ENCODE assay signal across 11 cellular contexts in genomic region chr12:47754126-47754525, GRCh38. TPM values are rescaled to one million over a fixed set of nuclear protein-coding genes. Genes with fewer than 3 reads are reported as not detected.
DNase-seq lines count a peak whose midpoint lies in the region; ATAC-seq and TF ChIP-seq lines count a peak whose summit lies in the region.
"Had no signal": no experiment of that assay in that cellular context is flagged by ENCODE, and none has a peak within 500 bp of the region (broad histone marks: within the 10 kb centered on the region; RNA-seq: fewer than 3 reads in every experiment).

No MANE protein-coding gene starts in this region.

- peaks cover 36% of the 10 kb centered on the region for H3K4me1 ChIP-seq in ACC112 (ENCODE audit: control insufficient read depth, insufficient read depth, low read length, unreplicated experiment)
- peaks cover 0 to 33% (median 20%) of the 10 kb centered on the region in 4 donors for H3K4me1 ChIP-seq in sigmoid colon

- no peak overlapping the region for H2AFZ ChIP-seq in ACC112 (ENCODE audit: low read length, unreplicated experiment)

- no peak for TF ChIP-seq EP300 in sigmoid colon (IDR thresholded peaks at IDR 0.05)

- peak overlapping the region; percentile 88 for H3K27ac Mint-ChIP-seq in endothelial cell (ENCODE audit: unreplicated experiment)
- no peak overlapping the region for H3K27ac Mint-ChIP-seq in stimulated activated naive B cell treated with anti-CD40 and anti-IgM and Interleukin-4, amounts not matched to agents 10 μg/mL and 1 μg/mL and 100 μg/mL, for 72 hours
- H3K27ac Mint-ChIP-seq: activated T-cell treated with anti-CD3 and anti-CD28 coated beads, Interleukin-2, amount 50 U/mL, for 72 hours had no signal

- no peak for TF ChIP-seq POLR2A in sigmoid colon (IDR thresholded peaks at IDR 0.05)

- TF ChIP-seq CTCF in endothelial cell (IDR thresholded peaks at IDR 0.05; ENCODE audit: unreplicated experiment) (no peak), sigmoid colon (IDR thresholded peaks at IDR 0.05) (no peak), GM13976 (IDR thresholded peaks at IDR 0.05; ENCODE audit: borderline replicate concordance, control extremely low read depth, extremely low read depth, insufficient read depth, missing control alignments) (no peak)

- DNase-seq in NCI-H226 (peak; percentile 94), endothelial cell (ENCODE audit: low spot score) (no peak), sigmoid colon (no peak), SKM-1 treated with dmso at 0.1 percent for 144 hours (lab: John Stamatoyannopoulos, UW; ENCODE audit: unreplicated experiment) (no peak), glomerular visceral epithelial cell (ENCODE audit: extremely low spot score) (no peak), GM13976 (ENCODE audit: low spot score) (no peak)
- DNase-seq in stimulated activated naive B cell treated with anti-CD40 and anti-IgM and Interleukin-4, amounts not matched to agents 10 μg/mL and 1 μg/mL and 100 μg/mL, for 72 hours, result no peak
- DNase-seq: activated T-cell treated with anti-CD3 and anti-CD28 coated beads, Interleukin-2, amount 50 U/mL, for 72 hours; stimulated activated naive CD4-positive, alpha-beta T cell had no signal

- no peaks in the 10 kb centered on the region for H3K9me3 Mint-ChIP-seq in endothelial cell (ENCODE audit: unreplicated experiment)
- no peaks in the 10 kb centered on the region for H3K9me3 Mint-ChIP-seq in stimulated activated naive B cell treated with anti-CD40 and anti-IgM and Interleukin-4, amounts not matched to agents 10 μg/mL and 1 μg/mL and 100 μg/mL, for 72 hours
- H3K9me3 Mint-ChIP-seq: activated T-cell treated with anti-CD3 and anti-CD28 coated beads, Interleukin-2, amount 50 U/mL, for 72 hours had no signal

- H3K27ac ChIP-seq in ACC112 (ENCODE audit: low read depth, low read length) (peak overlapping the region; percentile 58), sigmoid colon (peak overlapping the region; percentile 39 to 55 (median 51))

- 84 to 91% methylated on average over 4 of the region's 4 CpGs for WGBS in sigmoid colon, 2 donors

- no peak for ATAC-seq in stimulated activated naive B cell treated with anti-CD40 and anti-IgM and Interleukin-4, amounts not matched to agents 10 μg/mL and 1 μg/mL and 100 μg/mL, for 72 hours (replicated peaks)
- ATAC-seq: activated T-cell treated with anti-CD3 and anti-CD28 coated beads, Interleukin-2, amount 50 U/mL, for 72 hours had no signal

- peaks cover 32% of the 10 kb centered on the region for H3K36me3 Mint-ChIP-seq in endothelial cell (ENCODE audit: low read depth, unreplicated experiment)
- H3K36me3 Mint-ChIP-seq in stimulated activated naive B cell treated with anti-CD40 and anti-IgM and Interleukin-4, amounts not matched to agents 10 μg/mL and 1 μg/mL and 100 μg/mL, for 72 hours, result peaks cover 4 to 5% of the 10 kb centered on the region in 2 donors

- H3K4me3 ChIP-seq in ACC112 (ENCODE audit: low read depth, low read length) (peak overlapping the region; percentile 35; the same call in 1 of the 2 replicates), sigmoid colon (no peak overlapping the region)

- H3K79me2 ChIP-seq in ACC112 (ENCODE audit: control insufficient read depth, insufficient read depth, low read length, unreplicated experiment), result no peaks in the 10 kb centered on the region

- peaks cover 54% of the 10 kb centered on the region for H3K4me1 Mint-ChIP-seq in endothelial cell (ENCODE audit: unreplicated experiment)
- H3K4me1 Mint-ChIP-seq in stimulated activated naive B cell treated with anti-CD40 and anti-IgM and Interleukin-4, amounts not matched to agents 10 μg/mL and 1 μg/mL and 100 μg/mL, for 72 hours, result peaks cover 56 to 74% of the 10 kb centered on the region in 2 donors

- H3K27me3 ChIP-seq in ACC112 (ENCODE audit: insufficient read depth, low read length), result no peaks in the 10 kb centered on the region
- H3K27me3 ChIP-seq in sigmoid colon, result no peaks in the 10 kb centered on the region

- in situ Hi-C loops in GM13976 (cut with MboI; ENCODE audit: low sequenced_read_pairs, unreplicated experiment), result no loop called here

- no peak overlapping the region for H3K4me3 Mint-ChIP-seq in endothelial cell (ENCODE audit: unreplicated experiment)
- H3K4me3 Mint-ChIP-seq in stimulated activated naive B cell treated with anti-CD40 and anti-IgM and Interleukin-4, amounts not matched to agents 10 μg/mL and 1 μg/mL and 100 μg/mL, for 72 hours, result no peak overlapping the region
- H3K4me3 Mint-ChIP-seq: activated T-cell treated with anti-CD3 and anti-CD28 coated beads, Interleukin-2, amount 50 U/mL, for 72 hours had no signal

- H3K27me3 Mint-ChIP-seq in endothelial cell (ENCODE audit: unreplicated experiment), result peaks cover 22% of the 10 kb centered on the region
- no peaks in the 10 kb centered on the region for H3K27me3 Mint-ChIP-seq in stimulated activated naive B cell treated with anti-CD40 and anti-IgM and Interleukin-4, amounts not matched to agents 10 μg/mL and 1 μg/mL and 100 μg/mL, for 72 hours

- intact Hi-C loops in sigmoid colon (cut with DNase I), result no loop called here

- H3K9me3 ChIP-seq in sigmoid colon, result no peaks in the 10 kb centered on the region

- H3K36me3 ChIP-seq in ACC112 (ENCODE audit: insufficient read depth, low read length) (no peaks in the 10 kb centered on the region), sigmoid colon (no peaks in the 10 kb centered on the region)

RNA-seq across cellular contexts. Expression of gene RAPGEF3, which starts 4.6 kb away (rescaled TPM):
- total RNA-seq in endothelial cell (ENCODE audit: unreplicated experiment) (81.5 TPM), sigmoid colon (10 to 100 TPM; 13.8 to 36.8 (median 14.6) TPM)
- 10 to 100 TPM in 1 of 3 donors, 1 to 10 TPM in 2; 3.9 to 16.2 (median 4.2) TPM for polyA plus RNA-seq in sigmoid colon

RNA-seq across cellular contexts. Expression of gene SLC48A1, which starts 18.9 kb away (rescaled TPM):
- total RNA-seq in endothelial cell (ENCODE audit: unreplicated experiment) (65.5 TPM), sigmoid colon (10 to 100 TPM; 30.3 to 46.6 (median 32.2) TPM)
- 10 to 100 TPM in 2 of 3 donors, 1 to 10 TPM in 1; 6.9 to 14.2 (median 12.0) TPM for polyA plus RNA-seq in sigmoid colon

RNA-seq across cellular contexts. Expression of gene ENDOU, which starts 28.8 kb away (rescaled TPM):
- 1.6 TPM for total RNA-seq in endothelial cell (ENCODE audit: unreplicated experiment)
- total RNA-seq in sigmoid colon, result 1 to 10 TPM in 1 of 4 donors, under 1 TPM in 2, not detected in 1; 0.36 to 1.6 (median 0.49) TPM
- polyA plus RNA-seq in sigmoid colon, result under 1 TPM in 1 of 3 donors, not detected in 2; 0.25 TPM
- total RNA-seq: mucosa of gallbladder had no signal

RNA-seq across cellular contexts. Expression of gene RPAP3, which starts 48.3 kb away (rescaled TPM):
- total RNA-seq in endothelial cell (ENCODE audit: unreplicated experiment), result 36.8 TPM
- total RNA-seq in sigmoid colon, result 10 to 100 TPM; 21.0 to 29.3 (median 25.6) TPM
- polyA plus RNA-seq in sigmoid colon, result 10 to 100 TPM in 2 of 3 donors, 1 to 10 TPM in 1; 6.7 to 14.5 (median 10.2) TPM
